Comparison of ENCODE assay signal across 1 cellular context in genomic region chr6:30156262-30156599, GRCh38.
TF ChIP-seq lines count a peak whose summit lies in the region.

No MANE protein-coding gene starts in this region.

TF ChIP-seq in K562, 482 proteins besides CTCF, POLR2A, EP300 and RAD21 (continued from another document):
- TF ChIP-seq, protein P1, sequence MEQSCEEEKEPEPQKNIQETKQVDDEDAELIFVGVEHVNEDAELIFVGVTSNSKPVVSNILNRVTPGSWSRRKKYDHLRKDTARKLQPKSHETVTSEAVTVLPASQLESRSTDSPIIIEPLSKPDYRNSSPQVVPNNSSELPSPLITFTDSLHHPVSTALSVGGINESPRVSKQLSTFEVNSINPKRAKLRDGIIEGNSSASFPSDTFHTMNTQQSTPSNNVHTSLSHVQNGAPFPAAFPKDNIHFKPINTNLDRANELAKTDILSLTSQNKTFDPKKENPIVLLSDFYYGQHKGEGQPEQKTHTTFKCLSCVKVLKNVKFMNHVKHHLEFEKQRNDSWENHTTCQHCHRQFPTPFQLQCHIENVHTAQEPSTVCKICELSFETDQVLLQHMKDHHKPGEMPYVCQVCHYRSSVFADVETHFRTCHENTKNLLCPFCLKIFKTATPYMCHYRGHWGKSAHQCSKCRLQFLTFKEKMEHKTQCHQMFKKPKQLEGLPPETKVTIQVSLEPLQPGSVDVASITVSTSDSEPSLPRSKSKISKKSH (CRISPR knock-in tag; IDR thresholded peaks at IDR 0.05), result no peak
- TF ChIP-seq SPI1 (IDR thresholded peaks at IDR 0.05; ENCODE audit: borderline replicate concordance, low read depth, low read length), result peak; percentile 71; the same call in 1 of the 2 replicates
- peak; percentile 47; the same call in 1 of the 2 replicates for TF ChIP-seq JUND (IDR thresholded peaks at IDR 0.05; ENCODE audit: borderline replicate concordance, low read depth, low read length)
- TF ChIP-seq JUND (tag; IDR thresholded peaks at IDR 0.05; ENCODE audit: borderline replicate concordance, low read depth, low read length), result peak; percentile 66; the same call in 1 of the 3 replicates
- TF ChIP-seq ZNF584 (CRISPR knock-in tag; IDR thresholded peaks at IDR 0.05; ENCODE audit: low read depth), result peak; percentile 33; the same call in 1 of the 2 replicates
- TF ChIP-seq, protein P2, sequence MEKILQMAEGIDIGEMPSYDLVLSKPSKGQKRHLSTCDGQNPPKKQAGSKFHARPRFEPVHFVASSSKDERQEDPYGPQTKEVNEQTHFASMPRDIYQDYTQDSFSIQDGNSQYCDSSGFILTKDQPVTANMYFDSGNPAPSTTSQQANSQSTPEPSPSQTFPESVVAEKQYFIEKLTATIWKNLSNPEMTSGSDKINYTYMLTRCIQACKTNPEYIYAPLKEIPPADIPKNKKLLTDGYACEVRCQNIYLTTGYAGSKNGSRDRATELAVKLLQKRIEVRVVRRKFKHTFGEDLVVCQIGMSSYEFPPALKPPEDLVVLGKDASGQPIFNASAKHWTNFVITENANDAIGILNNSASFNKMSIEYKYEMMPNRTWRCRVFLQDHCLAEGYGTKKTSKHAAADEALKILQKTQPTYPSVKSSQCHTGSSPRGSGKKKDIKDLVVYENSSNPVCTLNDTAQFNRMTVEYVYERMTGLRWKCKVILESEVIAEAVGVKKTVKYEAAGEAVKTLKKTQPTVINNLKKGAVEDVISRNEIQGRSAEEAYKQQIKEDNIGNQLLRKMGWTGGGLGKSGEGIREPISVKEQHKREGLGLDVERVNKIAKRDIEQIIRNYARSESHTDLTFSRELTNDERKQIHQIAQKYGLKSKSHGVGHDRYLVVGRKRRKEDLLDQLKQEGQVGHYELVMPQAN (IDR thresholded peaks at IDR 0.05; ENCODE audit: borderline replicate concordance), result no peak
- 0 out of 2 replicates have a peak, but pooled peaks have one; percentile 41 for TF ChIP-seq JUN (IDR thresholded peaks at IDR 0.05; ENCODE audit: borderline replicate concordance, low read depth, low read length)
- TF ChIP-seq JUN (CRISPR knock-in tag; IDR thresholded peaks at IDR 0.05; ENCODE audit: borderline replicate concordance), result no peak
- peak; percentile 94 for TF ChIP-seq NFIC (IDR thresholded peaks at IDR 0.05)
- TF ChIP-seq VEZF1 (CRISPR knock-in tag; IDR thresholded peaks at IDR 0.05), result 0 out of 2 replicates have a peak, but pooled peaks have one; percentile 21
- TF ChIP-seq EGR1 (conservative IDR thresholded peaks at IDR 0.05), result peak; percentile 74
- TF ChIP-seq ARID1B (IDR thresholded peaks at IDR 0.05), result peak; percentile 30; the same call in 1 of the 2 replicates
- peak; percentile 84 for TF ChIP-seq ZNF175 (CRISPR knock-in tag; IDR thresholded peaks at IDR 0.05; ENCODE audit: low read depth)
- TF ChIP-seq, protein P3, sequence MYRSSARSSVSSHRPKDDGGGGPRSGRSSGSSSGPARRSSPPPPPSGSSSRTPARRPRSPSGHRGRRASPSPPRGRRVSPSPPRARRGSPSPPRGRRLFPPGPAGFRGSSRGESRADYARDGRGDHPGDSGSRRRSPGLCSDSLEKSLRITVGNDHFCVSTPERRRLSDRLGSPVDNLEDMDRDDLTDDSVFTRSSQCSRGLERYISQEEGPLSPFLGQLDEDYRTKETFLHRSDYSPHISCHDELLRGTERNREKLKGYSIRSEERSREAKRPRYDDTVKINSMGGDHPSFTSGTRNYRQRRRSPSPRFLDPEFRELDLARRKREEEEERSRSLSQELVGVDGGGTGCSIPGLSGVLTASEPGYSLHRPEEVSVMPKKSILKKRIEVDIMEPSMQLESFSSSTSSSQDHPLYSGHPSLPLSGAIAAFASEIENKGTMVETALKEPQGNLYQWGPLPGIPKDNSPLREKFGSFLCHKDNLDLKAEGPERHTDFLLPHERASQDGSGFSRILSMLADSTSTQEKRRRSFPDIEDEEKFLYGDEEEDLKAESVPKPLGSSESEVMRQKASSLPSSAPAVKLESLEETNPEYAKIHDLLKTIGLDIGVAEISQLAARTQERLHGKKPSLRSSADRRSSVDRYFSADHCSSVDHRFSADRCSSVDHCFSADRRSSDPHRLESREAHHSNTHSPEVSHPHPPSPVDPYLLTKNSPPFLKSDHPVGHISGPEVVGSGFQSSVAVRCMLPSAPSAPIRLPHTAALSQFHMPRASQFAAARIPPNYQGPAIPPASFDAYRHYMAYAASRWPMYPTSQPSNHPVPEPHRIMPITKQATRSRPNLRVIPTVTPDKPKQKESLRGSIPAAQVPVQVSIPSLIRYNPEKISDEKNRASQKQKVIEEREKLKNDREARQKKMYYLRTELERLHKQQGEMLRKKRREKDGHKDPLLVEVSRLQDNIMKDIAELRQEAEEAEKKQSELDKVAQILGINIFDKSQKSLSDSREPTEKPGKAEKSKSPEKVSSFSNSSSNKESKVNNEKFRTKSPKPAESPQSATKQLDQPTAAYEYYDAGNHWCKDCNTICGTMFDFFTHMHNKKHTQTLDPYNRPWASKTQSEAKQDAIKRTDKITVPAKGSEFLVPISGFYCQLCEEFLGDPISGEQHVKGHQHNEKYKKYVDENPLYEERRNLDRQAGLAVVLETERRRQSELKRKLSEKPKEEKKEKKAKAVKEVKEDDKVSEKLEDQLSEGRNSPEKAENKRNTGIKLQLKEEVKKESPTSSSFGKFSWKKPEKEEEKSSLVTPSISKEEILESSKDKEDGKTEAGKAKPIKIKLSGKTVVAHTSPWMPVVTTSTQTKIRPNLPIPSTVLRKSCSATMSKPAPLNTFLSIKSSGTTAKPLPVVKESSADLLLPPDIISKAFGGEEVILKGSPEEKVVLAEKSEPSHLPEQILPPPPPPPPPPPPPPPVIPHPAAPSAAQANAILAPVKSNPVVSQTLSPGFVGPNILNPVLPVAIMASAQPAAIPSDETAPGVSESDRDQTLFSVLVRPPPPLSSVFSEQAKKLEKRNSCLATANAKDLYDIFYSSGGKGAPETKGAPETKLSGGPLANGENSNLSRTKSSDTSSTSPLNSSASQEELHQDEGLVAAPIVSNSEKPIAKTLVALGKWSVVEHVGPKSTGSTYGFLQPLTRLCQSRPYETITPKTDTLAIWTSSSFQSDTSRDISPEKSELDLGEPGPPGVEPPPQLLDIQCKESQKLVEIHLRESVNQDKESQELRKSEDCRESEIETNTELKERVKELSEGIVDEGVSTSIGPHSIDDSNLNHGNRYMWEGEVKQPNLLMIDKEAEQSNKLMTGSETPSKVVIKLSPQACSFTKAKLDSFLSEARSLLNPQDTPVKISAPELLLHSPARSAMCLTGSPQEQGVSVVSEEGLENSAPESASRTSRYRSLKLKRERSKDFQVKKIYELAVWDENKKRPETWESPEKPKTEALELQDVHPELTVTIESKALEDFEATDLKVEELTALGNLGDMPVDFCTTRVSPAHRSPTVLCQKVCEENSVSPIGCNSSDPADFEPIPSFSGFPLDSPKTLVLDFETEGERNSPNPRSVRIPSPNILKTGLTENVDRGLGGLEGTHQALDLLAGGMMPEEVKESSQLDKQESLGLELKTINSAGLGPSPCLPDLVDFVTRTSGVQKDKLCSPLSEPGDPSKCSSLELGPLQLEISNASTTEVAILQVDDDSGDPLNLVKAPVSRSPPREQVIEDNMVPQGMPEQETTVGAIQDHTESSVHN (IDR thresholded peaks at IDR 0.05; ENCODE audit: borderline replicate concordance in 1 of 2, low read depth in 1 of 2), result 0 out of 4 replicates have a peak, but pooled peaks of 1 of the 2 experiments have one; percentile 51
- TF ChIP-seq, protein P4, sequence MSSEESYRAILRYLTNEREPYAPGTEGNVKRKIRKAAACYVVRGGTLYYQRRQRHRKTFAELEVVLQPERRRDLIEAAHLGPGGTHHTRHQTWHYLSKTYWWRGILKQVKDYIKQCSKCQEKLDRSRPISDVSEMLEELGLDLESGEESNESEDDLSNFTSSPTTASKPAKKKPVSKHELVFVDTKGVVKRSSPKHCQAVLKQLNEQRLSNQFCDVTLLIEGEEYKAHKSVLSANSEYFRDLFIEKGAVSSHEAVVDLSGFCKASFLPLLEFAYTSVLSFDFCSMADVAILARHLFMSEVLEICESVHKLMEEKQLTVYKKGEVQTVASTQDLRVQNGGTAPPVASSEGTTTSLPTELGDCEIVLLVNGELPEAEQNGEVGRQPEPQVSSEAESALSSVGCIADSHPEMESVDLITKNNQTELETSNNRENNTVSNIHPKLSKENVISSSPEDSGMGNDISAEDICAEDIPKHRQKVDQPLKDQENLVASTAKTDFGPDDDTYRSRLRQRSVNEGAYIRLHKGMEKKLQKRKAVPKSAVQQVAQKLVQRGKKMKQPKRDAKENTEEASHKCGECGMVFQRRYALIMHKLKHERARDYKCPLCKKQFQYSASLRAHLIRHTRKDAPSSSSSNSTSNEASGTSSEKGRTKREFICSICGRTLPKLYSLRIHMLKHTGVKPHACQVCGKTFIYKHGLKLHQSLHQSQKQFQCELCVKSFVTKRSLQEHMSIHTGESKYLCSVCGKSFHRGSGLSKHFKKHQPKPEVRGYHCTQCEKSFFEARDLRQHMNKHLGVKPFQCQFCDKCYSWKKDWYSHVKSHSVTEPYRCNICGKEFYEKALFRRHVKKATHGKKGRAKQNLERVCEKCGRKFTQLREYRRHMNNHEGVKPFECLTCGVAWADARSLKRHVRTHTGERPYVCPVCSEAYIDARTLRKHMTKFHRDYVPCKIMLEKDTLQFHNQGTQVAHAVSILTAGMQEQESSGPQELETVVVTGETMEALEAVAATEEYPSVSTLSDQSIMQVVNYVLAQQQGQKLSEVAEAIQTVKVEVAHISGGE (CRISPR knock-in tag; IDR thresholded peaks at IDR 0.05), result peak in 1 of 3 experiments; percentile 83; a peak in 2 of 6 replicates
- peak; percentile 96 for TF ChIP-seq PKNOX1 (IDR thresholded peaks at IDR 0.05)
- 0 out of 2 replicates have a peak, but pooled peaks have one; percentile 27 for TF ChIP-seq ZNF76 (CRISPR knock-in tag; IDR thresholded peaks at IDR 0.05; ENCODE audit: borderline replicate concordance)
- no peak; the same call in 1 of the 2 replicates for TF ChIP-seq KLF6 (CRISPR knock-in tag; IDR thresholded peaks at IDR 0.05; ENCODE audit: borderline replicate concordance)
